4 cellular contexts compared by ENCODE assay signal in the genomic region with DNA sequence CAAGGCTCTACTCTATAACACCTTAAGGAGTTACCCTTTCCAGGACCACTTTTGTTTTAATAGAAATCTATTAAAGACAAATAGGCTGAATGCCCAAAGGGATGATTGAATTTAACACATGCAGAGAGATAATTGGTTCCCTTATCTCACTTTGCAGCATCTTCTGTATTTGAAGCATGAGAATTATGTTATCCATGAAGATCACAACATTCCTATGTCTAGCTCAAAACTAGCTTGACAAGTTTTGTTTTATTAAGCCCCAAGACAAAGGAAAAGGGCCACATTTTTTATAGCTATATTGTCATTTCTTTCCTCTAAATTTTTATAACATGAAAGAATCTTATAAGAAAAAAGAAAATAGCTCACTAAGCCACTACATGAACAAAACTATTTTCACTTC. TPM values are rescaled to one million over a fixed set of nuclear protein-coding genes. Genes with fewer than 3 reads are reported as not detected.
"Had no signal": no experiment of that assay in that cellular context is flagged by ENCODE, and none has a peak within 500 bp of the region (broad histone marks: within the 10 kb centered on the region; RNA-seq: fewer than 3 reads in every experiment).

No MANE protein-coding gene starts in this region.

- DNase-seq: GDM1, GF-D8 had no signal

- ATAC-seq: GM12878 had no signal

- H3K4me3 ChIP-seq: GM12878 had no signal

RNA-seq across cellular contexts. Expression of gene FTMT, which starts 57.9 kb away (rescaled TPM):
- total RNA-seq: G401, GM12878 had no signal
- polyA plus RNA-seq: GM12878 had no signal
